In genomic region chr5:93586948-93587918, GRCh38 we compare ENCODE assay signal across 11 cellular contexts. TPM values are rescaled to one million over a fixed set of nuclear protein-coding genes. Genes with fewer than 3 reads are reported as not detected.
DNase-seq lines count a peak whose midpoint lies in the region; ATAC-seq, FAIRE-seq and TF ChIP-seq lines count a peak whose summit lies in the region.
"Had no signal": no experiment of that assay in that cellular context is flagged by ENCODE, and none has a peak within 500 bp of the region (broad histone marks: within the 10 kb centered on the region; RNA-seq: fewer than 3 reads in every experiment).

No MANE protein-coding gene starts in this region.

- H3K79me2 ChIP-seq in endothelial cell of umbilical vein (ENCODE audit: control insufficient read depth, insufficient read depth, low read length) = peaks cover 86% of the 10 kb centered on the region

- POLR2A ChIA-PET in CD4-positive, alpha-beta T cell (lab: Charles Lee) = interaction anchor here (0.9 kb wide), 1 partner anchor 9 kb away, joined by 6 read pairs; no protein-coding TSS in a partner anchor
- POLR2A ChIA-PET in endothelial cell of umbilical vein (lab: Charles Lee) = interaction anchor here (0.7 kb wide), 2 partner anchors 675 to 897 kb away, joined by 5 read pairs; no protein-coding TSS in a partner anchor

- H3K27ac ChIP-seq in CD4-positive, alpha-beta T cell (ENCODE audit: low read depth, low read length) = no peak overlapping the region
- H3K27ac ChIP-seq in endothelial cell of umbilical vein (ENCODE audit: insufficient read depth, low read depth, low read length) = no peak overlapping the region
- H3K27ac ChIP-seq: HL-60 had no signal

- dilution Hi-C loops in endothelial cell of umbilical vein (cut with MboI; ENCODE audit: extremely low pct_ligation_motif_present, low sequenced_read_pairs) = no loop called here

- peak overlapping the region; percentile 88 for H3K9ac ChIP-seq in endothelial cell of umbilical vein (replicated peaks; ENCODE audit: extremely low read depth, insufficient read depth, low read length)

- TF ChIP-seq CTCF in CD4-positive, alpha-beta T cell (IDR thresholded peaks at IDR 0.05) = no peak
- TF ChIP-seq CTCF in endothelial cell of umbilical vein (IDR thresholded peaks at IDR 0.05; ENCODE audit: extremely low read depth in 1 of 2, insufficient read depth in 1 of 2, low read depth in 1 of 2, low read length in 2 of 2) = no peak
- no peak for TF ChIP-seq CTCF in neural crest cell (conservative IDR thresholded peaks at IDR 0.05)
- no peak for TF ChIP-seq CTCF in GM10266 (IDR thresholded peaks at IDR 0.05; ENCODE audit: control insufficient read depth, insufficient read depth, low read depth, missing control alignments)

- peak overlapping the region; percentile 70 for H3K4me2 ChIP-seq in endothelial cell of umbilical vein (ENCODE audit: insufficient read depth, low read length)

- H3K9me3 Mint-ChIP-seq in CD4-positive, alpha-beta T cell = no peaks in the 10 kb centered on the region
- H3K9me3 Mint-ChIP-seq in neural crest cell = no peaks in the 10 kb centered on the region

- no peak for ATAC-seq in CD4-positive, alpha-beta T cell (ENCODE audit: poor library complexity)
- ATAC-seq in GM21526 (IDR thresholded peaks at IDR 0.05; ENCODE audit: low FRiP score, unreplicated experiment) = no peak

- no peak for DNase-seq in CD4-positive, alpha-beta T cell
- peak; percentile 75 for DNase-seq in RKO (ENCODE audit: low spot score)
- no peak for DNase-seq in endothelial cell of umbilical vein (ENCODE audit: low read depth, low spot score)
- DNase-seq in neural crest cell (ENCODE audit: low read depth, low spot score) = no peak
- DNase-seq in NCI-H2081 (lab: John Stamatoyannopoulos, UW) = no peak
- DNase-seq in GM10266 (ENCODE audit: extremely low spot score) = no peak
- no peak for DNase-seq in OCI-M2 (lab: John Stamatoyannopoulos, UW; ENCODE audit: unreplicated experiment)
- DNase-seq: activated CD4-positive, alpha-beta T cell treated with anti-CD3 and anti-CD28 coated beads for 48 hours; NCI-H2227 treated with DMSO at 0.1 percent for 48 hours had no signal

- H3K27ac Mint-ChIP-seq in CD4-positive, alpha-beta T cell = no peak overlapping the region
- H3K27ac Mint-ChIP-seq in neural crest cell (ENCODE audit: unreplicated experiment) = peak overlapping the region; percentile 99

- no peak for FAIRE-seq in endothelial cell of umbilical vein (lab: Jason Lieb, UNC)

- H3K4me3 ChIP-seq in endothelial cell of umbilical vein (replicated peaks in 1 of 3; ENCODE audit: insufficient read depth in 1 of 3, low read depth in 1 of 3, low read length in 3 of 3) = peak overlapping the region in 2 of 3 experiments; percentile 94 to 100

- peaks cover 4% of the 10 kb centered on the region in 2 experiments for H3K36me3 ChIP-seq in endothelial cell of umbilical vein (ENCODE audit: control insufficient read depth in 2 of 2, extremely low read depth in 1 of 2, insufficient read depth in 2 of 2, low read length in 2 of 2)

- peaks cover 69% of the 10 kb centered on the region for H3K27me3 Mint-ChIP-seq in CD4-positive, alpha-beta T cell
- H3K27me3 Mint-ChIP-seq in neural crest cell (ENCODE audit: low read depth) = peaks cover 59% of the 10 kb centered on the region

- TF ChIP-seq POLR2A in endothelial cell of umbilical vein (IDR thresholded peaks at IDR 0.05; ENCODE audit: low read depth, low read length) = no peak

- H3K9me3 ChIP-seq in CD4-positive, alpha-beta T cell (ENCODE audit: control insufficient read depth, low read length) = no peaks in the 10 kb centered on the region
- H3K9me3 ChIP-seq in endothelial cell of umbilical vein (replicated peaks; ENCODE audit: control insufficient read depth, insufficient read depth, low read length) = no peaks in the 10 kb centered on the region

- no peak overlapping the region for H2AFZ ChIP-seq in endothelial cell of umbilical vein (ENCODE audit: low read depth, low read length)

- H3K36me3 Mint-ChIP-seq in CD4-positive, alpha-beta T cell (ENCODE audit: low read depth) = no peaks in the 10 kb centered on the region
- peaks cover 64% of the 10 kb centered on the region for H3K36me3 Mint-ChIP-seq in neural crest cell (ENCODE audit: low read depth)

- no peaks in the 10 kb centered on the region for H4K20me1 ChIP-seq in endothelial cell of umbilical vein (replicated peaks; ENCODE audit: control insufficient read depth, extremely low read depth, insufficient read depth, low read length)

- CTCF ChIA-PET in CD4-positive, alpha-beta T cell (lab: Charles Lee) = interaction anchor here (0.7 to 1.3 kb wide), 3 partner anchors 11 to 850 kb away, joined by 3 to 6 read pairs (median 4); no protein-coding TSS in a partner anchor
- CTCF ChIA-PET in endothelial cell of umbilical vein (lab: Charles Lee) = interaction anchor here (0.6 to 5.8 kb wide), 16 partner anchors 11 to 899 kb away, joined by 3 to 79 read pairs (median 4); no protein-coding TSS in a partner anchor

- H3K4me1 ChIP-seq in endothelial cell of umbilical vein (ENCODE audit: control insufficient read depth, extremely low read depth, insufficient read depth, low read length) = peaks cover 18% of the 10 kb centered on the region

- H3K4me1 Mint-ChIP-seq in CD4-positive, alpha-beta T cell (ENCODE audit: low read depth) = peaks cover 18% of the 10 kb centered on the region
- H3K4me1 Mint-ChIP-seq in neural crest cell = peaks cover 48% of the 10 kb centered on the region

- H3K9me1 ChIP-seq in endothelial cell of umbilical vein (replicated peaks; ENCODE audit: control insufficient read depth, extremely low read depth, insufficient read depth, low read length) = no peaks in the 10 kb centered on the region

- H3K4me3 Mint-ChIP-seq in CD4-positive, alpha-beta T cell = peak overlapping the region; percentile 30
- peak overlapping the region; percentile 100 for H3K4me3 Mint-ChIP-seq in neural crest cell

- intact Hi-C loops in CD4-positive, alpha-beta T cell (cut with DNase I, micrococcal nuclease) = no loop called here
- intact Hi-C loops in endothelial cell of umbilical vein (cut with micrococcal nuclease) = loop anchor here (10.0 kb wide), 1 partner anchor 438 kb away; no protein-coding TSS in a partner anchor

- H3K27me3 ChIP-seq in CD4-positive, alpha-beta T cell (ENCODE audit: control insufficient read depth, insufficient read depth, low read length) = peaks cover 79% of the 10 kb centered on the region
- no peaks in the 10 kb centered on the region for H3K27me3 ChIP-seq in endothelial cell of umbilical vein (ENCODE audit: control insufficient read depth in 2 of 2, insufficient read depth in 2 of 2, low read length in 2 of 2)

- no TSS peak for BruUV-seq in endothelial cell of umbilical vein (replicated peaks; lab: Mats Ljungman, UMichigan)

TF ChIP-seq in endothelial cell of umbilical vein, 7 proteins besides CTCF, POLR2A, EP300 and RAD21:
- TF ChIP-seq GATA2 (IDR thresholded peaks at IDR 0.05; ENCODE audit: insufficient read depth, insufficient read length, low read depth, low read length) (no peak), POLR2AphosphoS5 (IDR thresholded peaks at IDR 0.05; ENCODE audit: insufficient read depth, low read depth, low read length) (no peak), EZH2 (IDR thresholded peaks at IDR 0.05; ENCODE audit: borderline replicate concordance, low read depth, low read length, severe bottlenecking) (no peak), MYC (IDR thresholded peaks at IDR 0.05; ENCODE audit: low read depth, low read length) (no peak), JUN (IDR thresholded peaks at IDR 0.05; ENCODE audit: borderline replicate concordance, insufficient read depth, insufficient read length, low read depth) (no peak)
- TF ChIP-seq, protein P1, sequence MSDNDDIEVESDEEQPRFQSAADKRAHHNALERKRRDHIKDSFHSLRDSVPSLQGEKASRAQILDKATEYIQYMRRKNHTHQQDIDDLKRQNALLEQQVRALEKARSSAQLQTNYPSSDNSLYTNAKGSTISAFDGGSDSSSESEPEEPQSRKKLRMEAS (IDR thresholded peaks at IDR 0.05; ENCODE audit: insufficient read depth, insufficient read length) = no peak

RNA-seq across cellular contexts. Expression of gene NR2F1, which starts 4.2 kb away (rescaled TPM):
- not detected for total RNA-seq in CD4-positive, alpha-beta T cell
- total RNA-seq in endothelial cell of umbilical vein (21.5 and 23.9 TPM in 2 replicates), neural crest cell (411 and 426 TPM in 2 replicates)
- 33.4 and 38.7 TPM in 2 replicates for polyA plus RNA-seq in endothelial cell of umbilical vein
- polyA plus RNA-seq in endothelial cell of umbilical vein (2011; cell fraction: cytosol; rRNA removed) = 31.6 and 42.3 TPM in 2 replicates
- 97.7 and 111 TPM in 2 replicates for polyA plus RNA-seq in endothelial cell of umbilical vein (2011; cell fraction: nucleus; rRNA removed)
- 38.8 and 50.2 TPM in 2 replicates for polyA plus RNA-seq in endothelial cell of umbilical vein (2012)
- 24.0 and 27.0 TPM in 2 replicates for polyA minus RNA-seq in endothelial cell of umbilical vein
- polyA minus RNA-seq in endothelial cell of umbilical vein (2011; cell fraction: cytosol; rRNA and poly(A)+ RNA removed) = 58.8 TPM
- 30.2 and 53.4 TPM in 2 replicates for polyA minus RNA-seq in endothelial cell of umbilical vein (2011; cell fraction: nucleus; rRNA and poly(A)+ RNA removed)

RNA-seq across cellular contexts. Expression of gene NR2F1-AS1, which starts 6.2 kb away (rescaled TPM):
- total RNA-seq in CD4-positive, alpha-beta T cell = not detected
- total RNA-seq in endothelial cell of umbilical vein (13.8 and 15.2 TPM in 2 replicates), neural crest cell (52.4 and 53.1 TPM in 2 replicates)
- 2.7 and 4.2 TPM in 2 replicates for polyA plus RNA-seq in endothelial cell of umbilical vein
- 7.2 and 7.4 TPM in 2 replicates for polyA plus RNA-seq in endothelial cell of umbilical vein (2011; cell fraction: cytosol; rRNA removed)
- 21.4 and 23.4 TPM in 2 replicates for polyA plus RNA-seq in endothelial cell of umbilical vein (2011; cell fraction: nucleus; rRNA removed)
- 13.3 and 18.0 TPM in 2 replicates for polyA plus RNA-seq in endothelial cell of umbilical vein (2012)
- 9.6 and 14.7 TPM in 2 replicates for polyA minus RNA-seq in endothelial cell of umbilical vein
- 1.6 TPM for polyA minus RNA-seq in endothelial cell of umbilical vein (2011; cell fraction: cytosol; rRNA and poly(A)+ RNA removed)
- polyA minus RNA-seq in endothelial cell of umbilical vein (2011; cell fraction: nucleus; rRNA and poly(A)+ RNA removed) = 95.5 and 106 TPM in 2 replicates

Comparison
In these comparisons a context has a peak if more than half of its experiments do, and no peak if none do; other contexts are left out.
1. RNA of gene NR2F1, which starts 4.2 kb away (total RNA-seq): 411 to 426 TPM in neural crest cell and 21.5 to 23.9 TPM in endothelial cell of umbilical vein; not detected in CD4-positive, alpha-beta T cell; every median in the first group is over 10 times any median in the second.
2. RNA of gene NR2F1-AS1, which starts 6.2 kb away (total RNA-seq): 52.4 to 53.1 TPM in neural crest cell and 13.8 to 15.2 TPM in endothelial cell of umbilical vein; not detected in CD4-positive, alpha-beta T cell; every median in the first group is over 10 times any median in the second.